24 cellular contexts compared by ENCODE assay signal in genomic region chr11:4890279-4890678, GRCh38. TPM values are rescaled to one million over a fixed set of nuclear protein-coding genes. Genes with fewer than 3 reads are reported as not detected.
DNase-seq lines count a peak whose midpoint lies in the region; ATAC-seq and TF ChIP-seq lines count a peak whose summit lies in the region.
"Had no signal": no experiment of that assay in that cellular context is flagged by ENCODE, and none has a peak within 500 bp of the region (broad histone marks: within the 10 kb centered on the region; RNA-seq: fewer than 3 reads in every experiment).

No MANE protein-coding gene starts in this region.

- H3K27me3 ChIP-seq in brain microvascular endothelial cell (replicated peaks) (no peaks in the 10 kb centered on the region), upper lobe of left lung (no peaks in the 10 kb centered on the region)

- H3K27ac ChIP-seq in brain microvascular endothelial cell (no peak overlapping the region), upper lobe of left lung (no peak overlapping the region)
- H3K27ac ChIP-seq: 22Rv1, C4-2B, RWPE1 had no signal

- 79 to 85% methylated on average over 2 of the region's 2 CpGs for WGBS in upper lobe of left lung, 2 donors

- TF ChIP-seq CTCF in brain microvascular endothelial cell (IDR thresholded peaks at IDR 0.05; ENCODE audit: low read depth, low read length, missing control alignments) (no peak), upper lobe of left lung (IDR thresholded peaks at IDR 0.05) (no peak)

- H3K36me3 ChIP-seq in brain microvascular endothelial cell (replicated peaks) (no peaks in the 10 kb centered on the region), upper lobe of left lung (no peaks in the 10 kb centered on the region)
- H3K36me3 ChIP-seq: HAP-1 had no signal

- no peak for TF ChIP-seq EP300 in upper lobe of left lung (IDR thresholded peaks at IDR 0.05)

- ATAC-seq in upper lobe of left lung (ENCODE audit: low FRiP score in 2 of 2), result no peak
- ATAC-seq: PC-3 had no signal

- no peak for TF ChIP-seq POLR2A in upper lobe of left lung (IDR thresholded peaks at IDR 0.05)

- DNase-seq in DMS53 (lab: John Stamatoyannopoulos, UW), result peak; percentile 27
- no peak for DNase-seq in DMS53 treated with DMSO at 0.1 percent for 48 hours (lab: John Stamatoyannopoulos, UW; ENCODE audit: unreplicated experiment)
- DNase-seq in RPMI7951 (ENCODE audit: low read depth), result peak; percentile 35
- DNase-seq in brain microvascular endothelial cell, result peak; percentile 20
- peak; percentile 22 for DNase-seq in iris pigment epithelial cell (ENCODE audit: low read depth)
- no peak for DNase-seq in activated CD4-positive, alpha-beta T cell treated with anti-CD3 and anti-CD28 coated beads, Interleukin-2, amount 50 U/mL, for 48 hours
- no peak for DNase-seq in islet precursor cell
- DNase-seq in upper lobe of left lung, result no peak
- DNase-seq: CD8-positive, alpha-beta memory T cell; NCI-H1092 treated with DMSO at 0.1 percent for 48 hours; NCI-H1436 treated with DMSO at 0.1 percent for 48 hours; NCI-H187 treated with DMSO at 0.1 percent for 48 hours; NCI-H2171 treated with DMSO at 0.1 percent for 48 hours; NCI-H446; NCI-H524 treated with DMSO at 0.1 percent for 48 hours; NCI-H774; PC-3; SHP77 had no signal

- no peaks in the 10 kb centered on the region for H3K9me3 ChIP-seq in upper lobe of left lung
- H3K9me3 ChIP-seq: HAP-1 had no signal

- H3K4me3 ChIP-seq in brain microvascular endothelial cell (ENCODE audit: low read depth, low read length) (no peak overlapping the region), upper lobe of left lung (no peak overlapping the region)
- H3K4me3 ChIP-seq: HAP-1 had no signal

- H3K4me1 ChIP-seq in upper lobe of left lung, result no peaks in the 10 kb centered on the region
- H3K4me1 ChIP-seq: HAP-1 had no signal

- in situ Hi-C loops in brain microvascular endothelial cell (cut with HindIII; ENCODE audit: low pct_ligation_motif_present, low sequenced_read_pairs), result no loop called here

RNA-seq across cellular contexts. Expression of gene OR51T1, which starts 8.6 kb away (rescaled TPM):
- not detected in 2 replicates for total RNA-seq in RPMI7951 (2014; rRNA removed; shearing (Covaris generic))
- total RNA-seq in upper lobe of left lung, result not detected
- total RNA-seq: B cell; CD8-positive, alpha-beta memory T cell; PC-3; SK-MEL-5 had no signal

RNA-seq across cellular contexts. Expression of gene OR51A7, which starts 13.3 kb away (rescaled TPM):
- total RNA-seq in RPMI7951 (2014; rRNA removed; shearing (Covaris generic)), result not detected in 2 replicates
- not detected for total RNA-seq in upper lobe of left lung
- total RNA-seq: B cell; CD8-positive, alpha-beta memory T cell; PC-3; SK-MEL-5 had no signal

RNA-seq across cellular contexts. Expression of gene OR51G2, which starts 28.9 kb away (rescaled TPM):
- not detected in 2 replicates for total RNA-seq in RPMI7951 (2014; rRNA removed; shearing (Covaris generic))
- total RNA-seq in upper lobe of left lung, result not detected
- total RNA-seq: B cell; CD8-positive, alpha-beta memory T cell; PC-3; SK-MEL-5 had no signal

RNA-seq across cellular contexts. Expression of gene OR51G1, which starts 33.9 kb away (rescaled TPM):
- not detected in 2 replicates for total RNA-seq in RPMI7951 (2014; rRNA removed; shearing (Covaris generic))
- total RNA-seq in upper lobe of left lung, result not detected
- total RNA-seq: B cell; CD8-positive, alpha-beta memory T cell; PC-3; SK-MEL-5 had no signal

RNA-seq across cellular contexts. Expression of gene OR51S1, which starts 41.3 kb away (rescaled TPM):
- total RNA-seq in RPMI7951 (2014; rRNA removed; shearing (Covaris generic)), result not detected in 2 replicates
- total RNA-seq in upper lobe of left lung, result not detected
- total RNA-seq: B cell; CD8-positive, alpha-beta memory T cell; PC-3; SK-MEL-5 had no signal

Comparison
In these comparisons a context has a peak if more than half of its experiments do, and no peak if none do; other contexts are left out.
1. DNase-seq: peak in DMS53 (single experiment), RPMI7951 (single experiment), brain microvascular endothelial cell (single experiment) and iris pigment epithelial cell (single experiment); none in DMS53 treated with DMSO at 0.1 percent for 48 hours (single experiment), activated CD4-positive, alpha-beta T cell treated with anti-CD3 and anti-CD28 coated beads, Interleukin-2, amount 50 U/mL, for 48 hours (0 of 2), islet precursor cell (single experiment) and upper lobe of left lung (0 of 2).